In genomic region chr5:115625579-115626443, GRCh38 we compare ENCODE assay signal across 8 cellular contexts. TPM values are rescaled to one million over a fixed set of nuclear protein-coding genes. Genes with fewer than 3 reads are reported as not detected.
DNase-seq lines count a peak whose midpoint lies in the region; ATAC-seq and TF ChIP-seq lines count a peak whose summit lies in the region.

TMED7 (minus strand) TSS chr5:115626036; CDS start chr5:115625792, 244 bp downstream.

- TF ChIP-seq CTCF in GM13977 (IDR thresholded peaks at IDR 0.05; ENCODE audit: extremely low read depth, insufficient read depth, missing control alignments) (no peak), left ventricle myocardium inferior (IDR thresholded peaks at IDR 0.05; ENCODE audit: borderline replicate concordance) (peak; percentile 39), progenitor cell of endocrine pancreas (IDR thresholded peaks at IDR 0.05; ENCODE audit: unreplicated experiment) (no peak)

- H3K4me3 Mint-ChIP-seq in T-helper 1 cell treated with Interleukin-12 subunit alpha and Interleukin-12 subunit beta and Interleukin-4 antibody, amounts not matched to agents 30 μg/mL and 1 μg/mL, for 36 hours, result no peak within 1 kb of the TSS
- H3K4me3 Mint-ChIP-seq in progenitor cell of endocrine pancreas (ENCODE audit: low read depth), result no peak within 1 kb of the TSS

- peaks cover 58% of the 10 kb centered on the region for H3K4me1 ChIP-seq in left ventricle myocardium inferior

- peaks cover 14% of the 10 kb centered on the region for H3K4me1 Mint-ChIP-seq in T-helper 1 cell treated with Interleukin-12 subunit alpha and Interleukin-12 subunit beta and Interleukin-4 antibody, amounts not matched to agents 30 μg/mL and 1 μg/mL, for 36 hours (ENCODE audit: low read depth)
- H3K4me1 Mint-ChIP-seq in progenitor cell of endocrine pancreas (ENCODE audit: low read depth), result peaks cover 7% of the 10 kb centered on the region

- H3K27me3 Mint-ChIP-seq in T-helper 1 cell treated with Interleukin-12 subunit alpha and Interleukin-12 subunit beta and Interleukin-4 antibody, amounts not matched to agents 30 μg/mL and 1 μg/mL, for 36 hours (ENCODE audit: low read depth), result peaks cover 13% of the 10 kb centered on the region
- H3K27me3 Mint-ChIP-seq in progenitor cell of endocrine pancreas, result no peaks in the 10 kb centered on the region

- H3K27ac Mint-ChIP-seq in T-helper 1 cell treated with Interleukin-12 subunit alpha and Interleukin-12 subunit beta and Interleukin-4 antibody, amounts not matched to agents 30 μg/mL and 1 μg/mL, for 36 hours, result peak within 1 kb of the TSS; percentile 95
- peak within 1 kb of the TSS; percentile 99 for H3K27ac Mint-ChIP-seq in progenitor cell of endocrine pancreas

- DNase-seq in GM13977 (ENCODE audit: low spot score) (peak; percentile 96), NCI-H1694 (lab: John Stamatoyannopoulos, UW) (peak; percentile 87), amygdala (lab: John Stamatoyannopoulos, UW) (peak; percentile 84 to 99 (median 97)), left ventricle myocardium inferior (peak; percentile 100), progenitor cell of endocrine pancreas (ENCODE audit: low spot score, unreplicated experiment) (peak; percentile 96), ureter (ENCODE audit: low spot score) (peak; percentile 100)

- H3K9me3 Mint-ChIP-seq in T-helper 1 cell treated with Interleukin-12 subunit alpha and Interleukin-12 subunit beta and Interleukin-4 antibody, amounts not matched to agents 30 μg/mL and 1 μg/mL, for 36 hours, result no peaks in the 10 kb centered on the region
- H3K9me3 Mint-ChIP-seq in progenitor cell of endocrine pancreas (ENCODE audit: low read depth), result no peaks in the 10 kb centered on the region

- no peaks in the 10 kb centered on the region for H3K27me3 ChIP-seq in left ventricle myocardium inferior (ENCODE audit: low read depth)

- in situ Hi-C loops in GM13977 (cut with MboI; ENCODE audit: low pct_unique_long_range_greater_than_20kb, low sequenced_read_pairs, unreplicated experiment), result loop anchor here (10.0 kb wide), 2 partner anchors 219 to 449 kb away; partner anchors contain the start of genes AP3S1 and ATG12

- peak within 1 kb of the TSS; percentile 97 for H3K27ac ChIP-seq in left ventricle myocardium inferior (replicated peaks)

- peak; percentile 84 for ATAC-seq in HG02884 (IDR thresholded peaks at IDR 0.05; ENCODE audit: unreplicated experiment)

- intact Hi-C loops in left ventricle myocardium inferior (cut with micrococcal nuclease), result no loop called here

- no peaks in the 10 kb centered on the region for H3K9me3 ChIP-seq in left ventricle myocardium inferior (replicated peaks)

- peak within 1 kb of the TSS; percentile 97 for H3K4me3 ChIP-seq in left ventricle myocardium inferior

- no peaks in the 10 kb centered on the region for H3K36me3 ChIP-seq in left ventricle myocardium inferior

- peaks cover 9% of the 10 kb centered on the region for H3K36me3 Mint-ChIP-seq in T-helper 1 cell treated with Interleukin-12 subunit alpha and Interleukin-12 subunit beta and Interleukin-4 antibody, amounts not matched to agents 30 μg/mL and 1 μg/mL, for 36 hours (ENCODE audit: low read depth)
- no peaks in the 10 kb centered on the region for H3K36me3 Mint-ChIP-seq in progenitor cell of endocrine pancreas (ENCODE audit: insufficient read depth)

RNA-seq across cellular contexts. Expression of gene TMED7, which starts in this region (rescaled TPM):
- total RNA-seq in left ventricle myocardium inferior, result 77.5 TPM
- total RNA-seq in progenitor cell of endocrine pancreas, result 69.6 and 76.9 TPM in 2 replicates
- 88.8 TPM for total RNA-seq in ureter

Comparison
In these comparisons a context has a peak if more than half of its experiments do, and no peak if none do; other contexts are left out.
1. Peak in every context shown above with its lines: DNase-seq, ATAC-seq, H3K4me3 ChIP-seq and H3K27ac ChIP-seq.